21 cellular contexts compared by ENCODE assay signal in the genomic region with DNA sequence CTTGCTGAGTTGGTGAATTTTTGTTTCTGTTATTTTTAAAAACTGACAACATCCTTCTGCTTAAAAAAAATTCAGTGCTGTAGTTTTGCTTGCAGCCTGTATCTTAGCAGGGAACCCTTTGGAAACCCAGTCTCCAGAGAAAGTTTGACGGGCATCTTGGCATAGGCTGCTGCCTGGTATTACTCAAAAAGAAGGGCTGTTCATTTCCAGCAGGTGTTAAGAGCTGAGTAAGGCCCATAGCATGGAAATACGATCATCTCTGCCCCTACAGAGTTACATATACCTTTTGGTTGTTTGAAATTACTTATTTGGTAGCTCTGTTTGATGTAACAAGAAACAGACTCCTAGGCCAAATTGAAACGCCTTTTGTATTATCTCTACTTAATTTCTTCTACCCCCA.
"Had no signal": no experiment of that assay in that cellular context is flagged by ENCODE, and none has a peak within 500 bp of the region (broad histone marks: within the 10 kb centered on the region; RNA-seq: fewer than 3 reads in every experiment).

No MANE protein-coding gene starts in this region.

- H3K9me3 Mint-ChIP-seq: central memory CD8-positive, alpha-beta T cell; natural killer cell had no signal

- H3K27ac ChIP-seq: epithelial cell of prostate, esophagus squamous epithelium, left lung, lower lobe of right lung, spleen, transverse colon had no signal

- H3K27me3 ChIP-seq: esophagus squamous epithelium, left lung, spleen, transverse colon had no signal

- ATAC-seq: left lung, lower lobe of right lung, natural killer cell, right cardiac atrium had no signal

- H3K9me3 ChIP-seq: esophagus squamous epithelium, left lung, lower lobe of right lung, spleen, transverse colon had no signal

- DNase-seq: activated CD4-positive, alpha-beta T cell treated with anti-CD3 and anti-CD28 coated beads for 4 hours; activated CD4-positive, alpha-beta T cell treated with anti-CD3 and anti-CD28 coated beads, Interleukin-2, amount 50 U/mL, for 48 hours; activated CD4-positive, CD25-positive, alpha-beta regulatory T cell; activated CD8-positive, alpha-beta memory T cell treated with anti-CD3 and anti-CD28 coated beads for 24 hours; activated gamma-delta T cell treated with Interleukin-2 at 50 U/mL for 16 hours; activated naive CD4-positive, alpha-beta T cell treated with anti-CD3 and anti-CD28 coated beads, Interleukin-2, amount 50 U/mL, for 16 hours; anterior cingulate cortex; dermis blood vessel endothelial cell; effector CD4-positive, alpha-beta T cell; esophagus squamous epithelium; foreskin melanocyte; left lung; lower lobe of right lung; mesenchymal stem cell; natural killer cell; spleen; stimulated activated naive CD4-positive, alpha-beta T cell treated with Interleukin-2 at 50 U/mL for 16 hours; transverse colon had no signal

- H3K27me3 Mint-ChIP-seq: central memory CD8-positive, alpha-beta T cell had no signal

- H3K36me3 Mint-ChIP-seq: natural killer cell had no signal

- H3K4me3 Mint-ChIP-seq: central memory CD8-positive, alpha-beta T cell; natural killer cell had no signal
